In the genomic region with DNA sequence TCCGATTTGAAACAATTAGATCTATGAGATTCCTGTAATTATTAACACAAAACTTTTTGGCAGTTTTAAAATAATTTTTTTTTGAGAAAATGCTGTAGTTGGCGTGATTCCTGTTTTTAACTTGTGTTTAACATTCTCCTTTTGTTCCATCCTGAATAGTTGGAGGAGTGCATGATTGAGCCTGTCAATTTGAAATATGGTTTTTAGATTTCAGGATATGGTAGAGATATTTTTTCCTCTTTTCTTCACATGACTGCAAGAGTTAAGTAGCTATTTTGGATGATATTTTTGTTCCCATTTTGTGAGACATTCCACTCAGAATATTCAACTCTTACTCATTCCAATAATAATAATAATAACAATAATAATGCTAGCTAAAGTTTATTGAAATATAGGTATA, we compare ENCODE assay signal across 37 cellular contexts.
"Had no signal": no experiment of that assay in that cellular context is flagged by ENCODE, and none has a peak within 500 bp of the region (broad histone marks: within the 10 kb centered on the region; RNA-seq: fewer than 3 reads in every experiment).

No MANE protein-coding gene starts in this region.

- H3K36me3 Mint-ChIP-seq: activated CD4-positive, alpha-beta memory T cell treated with anti-CD3 and anti-CD28 coated beads for 36 hours; activated naive CD4-positive, alpha-beta T cell treated with anti-CD3 and anti-CD28 coated beads, Interleukin-2, amount 50 U/mL, for 72 hours; activated naive CD8-positive, alpha-beta T cell treated with anti-CD3 and anti-CD28 coated beads for 36 hours had no signal

- H3K4me1 Mint-ChIP-seq: activated CD4-positive, alpha-beta T cell treated with anti-CD3 and anti-CD28 coated beads, Interleukin-2, amount 10 ng/mL, durations not matched to agents 24 days and 14 days; activated naive CD8-positive, alpha-beta T cell treated with anti-CD3 and anti-CD28 coated beads for 36 hours; activated T-helper 17 cell treated with anti-CD3 and anti-CD28 coated beads, Interleukin-2, amount 50 U/mL, for 72 hours; central memory CD8-positive, alpha-beta T cell had no signal

- H3K9me3 Mint-ChIP-seq: activated B cell treated with CpG ODN at 0.5 μM for 24 hours; activated CD4-positive, alpha-beta memory T cell treated with anti-CD3 and anti-CD28 coated beads for 36 hours; activated CD8-positive, alpha-beta T cell treated with anti-CD3 and anti-CD28 coated beads for 36 hours; activated naive CD4-positive, alpha-beta T cell treated with anti-CD3 and anti-CD28 coated beads for 36 hours; activated naive CD4-positive, alpha-beta T cell treated with anti-CD3 and anti-CD28 coated beads, Interleukin-2, amount 50 U/mL, for 72 hours; activated naive CD8-positive, alpha-beta T cell treated with anti-CD3 and anti-CD28 coated beads for 36 hours; activated T-cell treated with anti-CD3 and anti-CD28 coated beads, Interleukin-2, amount 50 U/mL, for 4 hours; activated T-cell treated with anti-CD3 and anti-CD28 coated beads, Interleukin-2, amount 50 U/mL, for 72 hours; activated T-helper 1 cell treated with anti-CD3 and anti-CD28 coated beads, Interleukin-12 subunit alpha, Interleukin-12 subunit beta, Interleukin-2, Interleukin-4 antibody, amounts not matched to agents 30 ng/mL and 10 ng/mL and 1 ng/mL, durations not matched to agents 14 hours and 24 hours and 36 hours; activated T-helper 17 cell treated with anti-CD3 and anti-CD28 coated beads, Interleukin-2, amount 50 U/mL, for 72 hours; central memory CD8-positive, alpha-beta T cell; T-helper 1 cell treated with Interleukin-12 subunit alpha and Interleukin-12 subunit beta and Interleukin-4 antibody, amounts not matched to agents 30 μg/mL and 1 μg/mL, for 36 hours; T-helper 2 cell treated with Interferon-gamma antibody and Interleukin-4, amounts not matched to agents 5 μg/mL and 100 μg/mL, for 36 hours had no signal

- H3K27me3 ChIP-seq: ascending aorta, body of pancreas, cardiac muscle cell had no signal

- FAIRE-seq: bronchial epithelial cell, TTC549 had no signal

- H3K27ac Mint-ChIP-seq: activated B cell treated with CpG ODN at 0.5 μM for 24 hours; activated CD4-positive, alpha-beta memory T cell treated with anti-CD3 and anti-CD28 coated beads for 36 hours; activated CD4-positive, alpha-beta T cell treated with anti-CD3 and anti-CD28 coated beads, Interleukin-2, amount 10 ng/mL, durations not matched to agents 24 days and 14 days; activated CD8-positive, alpha-beta T cell treated with anti-CD3 and anti-CD28 coated beads for 36 hours; activated naive CD4-positive, alpha-beta T cell treated with anti-CD3 and anti-CD28 coated beads for 36 hours; activated naive CD4-positive, alpha-beta T cell treated with anti-CD3 and anti-CD28 coated beads, Interleukin-2, amount 50 U/mL, for 72 hours; activated naive CD8-positive, alpha-beta T cell treated with anti-CD3 and anti-CD28 coated beads for 36 hours; activated T-cell treated with anti-CD3 and anti-CD28 coated beads, Interleukin-2, amount 50 U/mL, for 72 hours; activated T-helper 1 cell treated with anti-CD3 and anti-CD28 coated beads, Interleukin-12 subunit alpha, Interleukin-12 subunit beta, Interleukin-2, Interleukin-4 antibody, amounts not matched to agents 30 ng/mL and 10 ng/mL and 1 ng/mL, durations not matched to agents 14 hours and 24 hours and 36 hours; activated T-helper 17 cell treated with anti-CD3 and anti-CD28 coated beads, Interleukin-2, amount 50 U/mL, for 72 hours; T-helper 1 cell treated with Interleukin-12 subunit alpha and Interleukin-12 subunit beta and Interleukin-4 antibody, amounts not matched to agents 30 μg/mL and 1 μg/mL, for 36 hours; T-helper 2 cell treated with Interferon-gamma antibody and Interleukin-4, amounts not matched to agents 5 μg/mL and 100 μg/mL, for 36 hours had no signal

- H3K9me3 ChIP-seq: ascending aorta, body of pancreas had no signal

- H3K36me3 ChIP-seq: ascending aorta, cardiac muscle cell had no signal

- DNase-seq: activated B cell treated with CpG ODN at 0.5 μM for 24 hours; activated CD4-positive, alpha-beta memory T cell treated with anti-CD3 and anti-CD28 coated beads for 36 hours; activated CD4-positive, alpha-beta T cell treated with anti-CD3 and anti-CD28 coated beads for 4 hours; activated CD4-positive, alpha-beta T cell treated with anti-CD3 and anti-CD28 coated beads, Interleukin-2, amount 10 ng/mL, durations not matched to agents 24 days and 14 days; activated CD4-positive, alpha-beta T cell treated with anti-CD3 and anti-CD28 coated beads, Interleukin-2, amount 50 U/mL, for 1 hour; activated CD4-positive, alpha-beta T cell treated with anti-CD3 and anti-CD28 coated beads, Interleukin-2, amount 50 U/mL, for 4 hours; activated CD4-positive, CD25-positive, alpha-beta regulatory T cell treated with anti-CD3 and anti-CD28 coated beads, Interleukin-2, amount 50 U/mL, for 72 hours; activated CD8-positive, alpha-beta memory T cell treated with anti-CD3 and anti-CD28 coated beads, Interleukin-2, amount 50 U/mL, for 4 hours; activated CD8-positive, alpha-beta T cell treated with anti-CD3 and anti-CD28 coated beads for 36 hours; activated effector memory CD4-positive, alpha-beta T cell treated with anti-CD3 and anti-CD28 coated beads, Interleukin-2, amount 50 U/mL, for 16 hours; activated gamma-delta T cell treated with Interleukin-2 at 50 U/mL for 16 hours; activated naive CD4-positive, alpha-beta T cell; activated naive CD4-positive, alpha-beta T cell treated with anti-CD3 and anti-CD28 coated beads for 36 hours; activated naive CD4-positive, alpha-beta T cell treated with anti-CD3 and anti-CD28 coated beads, Interleukin-2, amount 50 U/mL, for 16 hours; activated naive CD8-positive, alpha-beta T cell treated with anti-CD3 and anti-CD28 coated beads for 36 hours; activated T-cell treated with anti-CD3 and anti-CD28 coated beads for 4 hours; activated T-cell treated with anti-CD3 and anti-CD28 coated beads, Interleukin-2, amount 50 U/mL, for 1 hour; activated T-cell treated with anti-CD3 and anti-CD28 coated beads, Interleukin-2, amount 50 U/mL, for 4 hours; activated T-cell treated with anti-CD3 and anti-CD28 coated beads, Interleukin-2, amount 50 U/mL, for 72 hours; amygdala; anterior cingulate cortex; body of pancreas; cerebellar nuclear complex; T-helper 1 cell; T-helper 2 cell; T-helper 9 cell had no signal

- H3K27me3 Mint-ChIP-seq: activated B cell treated with CpG ODN at 0.5 μM for 24 hours; activated CD4-positive, alpha-beta memory T cell treated with anti-CD3 and anti-CD28 coated beads for 36 hours; activated CD8-positive, alpha-beta T cell treated with anti-CD3 and anti-CD28 coated beads for 36 hours; activated naive CD8-positive, alpha-beta T cell treated with anti-CD3 and anti-CD28 coated beads for 36 hours had no signal

- H3K4me3 Mint-ChIP-seq: activated B cell treated with CpG ODN at 0.5 μM for 24 hours; activated CD4-positive, alpha-beta memory T cell treated with anti-CD3 and anti-CD28 coated beads for 36 hours; activated CD4-positive, alpha-beta T cell treated with anti-CD3 and anti-CD28 coated beads, Interleukin-2, amount 10 ng/mL, durations not matched to agents 24 days and 14 days; activated CD8-positive, alpha-beta T cell treated with anti-CD3 and anti-CD28 coated beads for 36 hours; activated naive CD4-positive, alpha-beta T cell treated with anti-CD3 and anti-CD28 coated beads for 36 hours; activated naive CD8-positive, alpha-beta T cell treated with anti-CD3 and anti-CD28 coated beads for 36 hours; activated T-cell treated with anti-CD3 and anti-CD28 coated beads, Interleukin-2, amount 50 U/mL, for 4 hours; activated T-cell treated with anti-CD3 and anti-CD28 coated beads, Interleukin-2, amount 50 U/mL, for 72 hours; activated T-helper 1 cell treated with anti-CD3 and anti-CD28 coated beads, Interleukin-12 subunit alpha, Interleukin-12 subunit beta, Interleukin-2, Interleukin-4 antibody, amounts not matched to agents 30 ng/mL and 10 ng/mL and 1 ng/mL, durations not matched to agents 14 hours and 24 hours and 36 hours; activated T-helper 17 cell treated with anti-CD3 and anti-CD28 coated beads, Interleukin-2, amount 50 U/mL, for 72 hours; central memory CD8-positive, alpha-beta T cell; T-helper 1 cell treated with Interleukin-12 subunit alpha and Interleukin-12 subunit beta and Interleukin-4 antibody, amounts not matched to agents 30 μg/mL and 1 μg/mL, for 36 hours; T-helper 2 cell treated with Interferon-gamma antibody and Interleukin-4, amounts not matched to agents 5 μg/mL and 100 μg/mL, for 36 hours had no signal

- H3K4me1 ChIP-seq: ascending aorta had no signal

- H3K4me3 ChIP-seq: ascending aorta, body of pancreas, cardiac muscle cell had no signal

- H3K27ac ChIP-seq: ascending aorta, body of pancreas, cardiac muscle cell, VCaP had no signal
